In the genomic region with DNA sequence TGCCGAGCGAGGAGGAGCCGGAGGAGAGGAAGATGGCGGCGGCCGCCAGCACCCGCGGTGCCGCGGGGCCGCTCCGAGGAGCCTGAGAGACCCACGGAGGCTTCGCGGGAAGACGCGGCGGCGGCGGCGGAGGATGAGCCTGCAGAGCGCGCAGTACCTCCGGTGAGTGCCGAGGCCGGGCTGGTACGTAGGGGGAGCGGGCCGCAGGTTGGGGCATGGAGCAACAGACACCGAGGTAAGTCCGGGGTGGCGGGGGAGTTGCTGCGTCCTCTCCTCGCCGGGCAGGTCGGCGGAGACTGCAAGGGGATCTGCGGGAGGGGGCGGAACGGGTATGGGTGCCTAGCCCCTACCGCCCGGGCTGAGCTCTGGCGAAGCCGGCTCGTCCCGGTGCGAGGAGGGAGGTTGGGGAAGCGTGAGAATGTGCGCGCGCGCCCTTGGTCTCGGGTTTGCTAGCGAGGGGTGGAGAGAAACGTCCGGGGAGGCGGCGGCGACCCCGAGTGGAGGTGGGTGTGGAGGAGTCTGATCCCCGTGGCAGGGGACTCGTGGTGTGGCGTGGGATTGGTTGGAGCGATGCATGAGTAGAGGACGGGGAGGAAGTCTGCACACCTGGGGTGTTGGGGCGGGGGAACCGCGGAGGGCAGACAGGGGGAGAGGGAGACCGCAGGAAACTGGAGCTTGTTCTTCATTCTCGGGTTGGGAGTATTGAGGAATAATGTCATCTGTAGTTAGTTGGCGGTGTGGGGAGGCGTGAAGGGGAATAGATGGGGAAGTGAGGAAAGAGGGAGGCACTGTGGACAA, we compare ENCODE assay signal across 1 cellular context.
A peak's percentile ranks its signal among the peaks of the same experiment; 100 is the strongest.
TF ChIP-seq lines count a peak whose summit lies in the region.

A gene with protein sequence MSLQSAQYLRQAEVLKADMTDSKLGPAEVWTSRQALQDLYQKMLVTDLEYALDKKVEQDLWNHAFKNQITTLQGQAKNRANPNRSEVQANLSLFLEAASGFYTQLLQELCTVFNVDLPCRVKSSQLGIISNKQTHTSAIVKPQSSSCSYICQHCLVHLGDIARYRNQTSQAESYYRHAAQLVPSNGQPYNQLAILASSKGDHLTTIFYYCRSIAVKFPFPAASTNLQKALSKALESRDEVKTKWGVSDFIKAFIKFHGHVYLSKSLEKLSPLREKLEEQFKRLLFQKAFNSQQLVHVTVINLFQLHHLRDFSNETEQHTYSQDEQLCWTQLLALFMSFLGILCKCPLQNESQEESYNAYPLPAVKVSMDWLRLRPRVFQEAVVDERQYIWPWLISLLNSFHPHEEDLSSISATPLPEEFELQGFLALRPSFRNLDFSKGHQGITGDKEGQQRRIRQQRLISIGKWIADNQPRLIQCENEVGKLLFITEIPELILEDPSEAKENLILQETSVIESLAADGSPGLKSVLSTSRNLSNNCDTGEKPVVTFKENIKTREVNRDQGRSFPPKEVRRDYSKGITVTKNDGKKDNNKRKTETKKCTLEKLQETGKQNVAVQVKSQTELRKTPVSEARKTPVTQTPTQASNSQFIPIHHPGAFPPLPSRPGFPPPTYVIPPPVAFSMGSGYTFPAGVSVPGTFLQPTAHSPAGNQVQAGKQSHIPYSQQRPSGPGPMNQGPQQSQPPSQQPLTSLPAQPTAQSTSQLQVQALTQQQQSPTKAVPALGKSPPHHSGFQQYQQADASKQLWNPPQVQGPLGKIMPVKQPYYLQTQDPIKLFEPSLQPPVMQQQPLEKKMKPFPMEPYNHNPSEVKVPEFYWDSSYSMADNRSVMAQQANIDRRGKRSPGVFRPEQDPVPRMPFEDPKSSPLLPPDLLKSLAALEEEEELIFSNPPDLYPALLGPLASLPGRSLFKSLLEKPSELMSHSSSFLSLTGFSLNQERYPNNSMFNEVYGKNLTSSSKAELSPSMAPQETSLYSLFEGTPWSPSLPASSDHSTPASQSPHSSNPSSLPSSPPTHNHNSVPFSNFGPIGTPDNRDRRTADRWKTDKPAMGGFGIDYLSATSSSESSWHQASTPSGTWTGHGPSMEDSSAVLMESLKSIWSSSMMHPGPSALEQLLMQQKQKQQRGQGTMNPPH (plus strand): TSS at position 12 of the 798 bp plus-strand sequence. CDS start 122 bp downstream, at position 134.

TF ChIP-seq in neural cell, 6 proteins besides CTCF, POLR2A, EP300 and RAD21 (continued from another document):
- TF ChIP-seq, protein P1, sequence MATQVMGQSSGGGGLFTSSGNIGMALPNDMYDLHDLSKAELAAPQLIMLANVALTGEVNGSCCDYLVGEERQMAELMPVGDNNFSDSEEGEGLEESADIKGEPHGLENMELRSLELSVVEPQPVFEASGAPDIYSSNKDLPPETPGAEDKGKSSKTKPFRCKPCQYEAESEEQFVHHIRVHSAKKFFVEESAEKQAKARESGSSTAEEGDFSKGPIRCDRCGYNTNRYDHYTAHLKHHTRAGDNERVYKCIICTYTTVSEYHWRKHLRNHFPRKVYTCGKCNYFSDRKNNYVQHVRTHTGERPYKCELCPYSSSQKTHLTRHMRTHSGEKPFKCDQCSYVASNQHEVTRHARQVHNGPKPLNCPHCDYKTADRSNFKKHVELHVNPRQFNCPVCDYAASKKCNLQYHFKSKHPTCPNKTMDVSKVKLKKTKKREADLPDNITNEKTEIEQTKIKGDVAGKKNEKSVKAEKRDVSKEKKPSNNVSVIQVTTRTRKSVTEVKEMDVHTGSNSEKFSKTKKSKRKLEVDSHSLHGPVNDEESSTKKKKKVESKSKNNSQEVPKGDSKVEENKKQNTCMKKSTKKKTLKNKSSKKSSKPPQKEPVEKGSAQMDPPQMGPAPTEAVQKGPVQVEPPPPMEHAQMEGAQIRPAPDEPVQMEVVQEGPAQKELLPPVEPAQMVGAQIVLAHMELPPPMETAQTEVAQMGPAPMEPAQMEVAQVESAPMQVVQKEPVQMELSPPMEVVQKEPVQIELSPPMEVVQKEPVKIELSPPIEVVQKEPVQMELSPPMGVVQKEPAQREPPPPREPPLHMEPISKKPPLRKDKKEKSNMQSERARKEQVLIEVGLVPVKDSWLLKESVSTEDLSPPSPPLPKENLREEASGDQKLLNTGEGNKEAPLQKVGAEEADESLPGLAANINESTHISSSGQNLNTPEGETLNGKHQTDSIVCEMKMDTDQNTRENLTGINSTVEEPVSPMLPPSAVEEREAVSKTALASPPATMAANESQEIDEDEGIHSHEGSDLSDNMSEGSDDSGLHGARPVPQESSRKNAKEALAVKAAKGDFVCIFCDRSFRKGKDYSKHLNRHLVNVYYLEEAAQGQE (IDR thresholded peaks at IDR 0.05; ENCODE audit: borderline replicate concordance), result peak; percentile 29
- no peak for TF ChIP-seq TAF1 (IDR thresholded peaks at IDR 0.05; ENCODE audit: low read depth)
- peak; percentile 43 for TF ChIP-seq SMC3 (conservative IDR thresholded peaks at IDR 0.05; ENCODE audit: poor library complexity)
- no peak for TF ChIP-seq EZH2 (IDR thresholded peaks at IDR 0.05; ENCODE audit: borderline replicate concordance, insufficient read depth, low read length, poor library complexity, severe bottlenecking)
